In genomic region chrX:49039598-49040375, GRCh38 we compare ENCODE assay signal across 8 cellular contexts. TPM values are rescaled to one million over a fixed set of nuclear protein-coding genes. Genes with fewer than 3 reads are reported as not detected.
DNase-seq lines count a peak whose midpoint lies in the region; ATAC-seq and TF ChIP-seq lines count a peak whose summit lies in the region.

No MANE protein-coding gene starts in this region.

- in situ Hi-C loops in GM13977 (cut with MboI; ENCODE audit: low pct_unique_long_range_greater_than_20kb, low sequenced_read_pairs, unreplicated experiment), result no loop called here

- no peak for ATAC-seq in effector memory CD8-positive, alpha-beta T cell (replicated peaks)
- ATAC-seq in lower lobe of right lung, result peak; percentile 29 to 46
- no peak for ATAC-seq in GM18909 (IDR thresholded peaks at IDR 0.05; ENCODE audit: poor library complexity, unreplicated experiment)
- no peak for ATAC-seq in GM19328 (IDR thresholded peaks at IDR 0.05; ENCODE audit: unreplicated experiment)

- intact Hi-C loops in lower lobe of right lung (cut with DNase I), result no loop called here

- DNase-seq in GM13977 (ENCODE audit: low spot score) (peak; percentile 53), NCI-H2227 treated with DMSO at 0.1 percent for 48 hours (lab: John Stamatoyannopoulos, UW) (peak; percentile 89), lower lobe of right lung (peak; percentile 78)
- peak; percentile 9 to 29 for DNase-seq in activated CD4-positive, alpha-beta T cell treated with anti-CD3 and anti-CD28 coated beads, Interleukin-2, amount 50 U/mL, for 24 hours (ENCODE audit: low read depth in 1 of 2, low spot score in 1 of 2)
- peak in 2 of 3 experiments; percentile 3 to 12 for DNase-seq in effector memory CD8-positive, alpha-beta T cell
- DNase-seq in stimulated activated CD4-positive, alpha-beta T cell treated with anti-CD3 and anti-CD28 coated beads, TNF-alpha, amount 100 ng/mL, for 4 hours (ENCODE audit: low read depth in 3 of 3), result peak; percentile 11 to 32 (median 23)

- H3K4me3 Mint-ChIP-seq in effector memory CD8-positive, alpha-beta T cell, result peak overlapping the region; percentile 3 to 40

- no peaks in the 10 kb centered on the region for H3K27me3 Mint-ChIP-seq in effector memory CD8-positive, alpha-beta T cell

- H3K36me3 ChIP-seq in lower lobe of right lung, result peaks cover 39% of the 10 kb centered on the region

- H3K27ac Mint-ChIP-seq in effector memory CD8-positive, alpha-beta T cell, result peak overlapping the region; percentile 54 to 85

- peak overlapping the region; percentile 72 for H3K4me3 ChIP-seq in lower lobe of right lung

- peaks cover 14 to 30% of the 10 kb centered on the region in 2 donors for H3K4me1 Mint-ChIP-seq in effector memory CD8-positive, alpha-beta T cell (ENCODE audit: low read depth in 2 of 2)

- H3K36me3 Mint-ChIP-seq in effector memory CD8-positive, alpha-beta T cell (ENCODE audit: insufficient read depth), result peaks cover 29% of the 10 kb centered on the region

- peak overlapping the region; percentile 65 for H3K27ac ChIP-seq in lower lobe of right lung

- H3K9me3 ChIP-seq in lower lobe of right lung, result no peaks in the 10 kb centered on the region

- no peak for TF ChIP-seq CTCF in GM13977 (IDR thresholded peaks at IDR 0.05; ENCODE audit: extremely low read depth, insufficient read depth, missing control alignments)
- TF ChIP-seq CTCF in lower lobe of right lung (IDR thresholded peaks at IDR 0.05), result no peak

- peaks cover 24% of the 10 kb centered on the region for H3K4me1 ChIP-seq in lower lobe of right lung

- H3K27me3 ChIP-seq in lower lobe of right lung (ENCODE audit: low read depth), result no peaks in the 10 kb centered on the region

- H3K9me3 Mint-ChIP-seq in effector memory CD8-positive, alpha-beta T cell, result no peaks in the 10 kb centered on the region

RNA-seq across cellular contexts. Expression of gene TFE3, which starts 3.4 kb away (rescaled TPM):
- 51.4 TPM for total RNA-seq in lower lobe of right lung

RNA-seq across cellular contexts. Expression of gene CCDC120, which starts 19.0 kb away (rescaled TPM):
- 9.5 TPM for total RNA-seq in lower lobe of right lung

RNA-seq across cellular contexts. Expression of gene PRAF2, which starts 34.0 kb away (rescaled TPM):
- total RNA-seq in lower lobe of right lung, result 17.4 TPM

RNA-seq across cellular contexts. Expression of gene GRIPAP1, which starts 37.7 kb away (rescaled TPM):
- total RNA-seq in lower lobe of right lung, result 54.2 TPM

RNA-seq across cellular contexts. Expression of gene WDR45, which starts 39.9 kb away (rescaled TPM):
- total RNA-seq in lower lobe of right lung, result 54.8 TPM

Comparison
In these comparisons a context has a peak if more than half of its experiments do, and no peak if none do; other contexts are left out.
1. DNase-seq: peak in every context shown above with its lines; median percentile 89 in NCI-H2227 treated with DMSO at 0.1 percent for 48 hours; 78 in lower lobe of right lung; 53 in GM13977; 23 in stimulated activated CD4-positive, alpha-beta T cell treated with anti-CD3 and anti-CD28 coated beads, TNF-alpha, amount 100 ng/mL, for 4 hours; 19 in activated CD4-positive, alpha-beta T cell treated with anti-CD3 and anti-CD28 coated beads, Interleukin-2, amount 50 U/mL, for 24 hours; 8 in effector memory CD8-positive, alpha-beta T cell.
2. ATAC-seq: peak in lower lobe of right lung (2 of 2); none in effector memory CD8-positive, alpha-beta T cell (single experiment), GM18909 (single experiment) and GM19328 (single experiment).